ENCODE assay signal across 17 cellular contexts in genomic region chr5:1429066-1429465, GRCh38. TPM values are rescaled to one million over a fixed set of nuclear protein-coding genes. Genes with fewer than 3 reads are reported as not detected.
"Had no signal": no experiment of that assay in that cellular context is flagged by ENCODE, and none has a peak within 500 bp of the region (broad histone marks: within the 10 kb centered on the region; RNA-seq: fewer than 3 reads in every experiment).

No MANE protein-coding gene starts in this region.

- DNase-seq: activated CD4-positive, alpha-beta T cell treated with anti-CD3 and anti-CD28 coated beads, Interleukin-2, amount 10 ng/mL, durations not matched to agents 24 days and 14 days; activated CD8-positive, alpha-beta memory T cell treated with anti-CD3 and anti-CD28 coated beads, Interleukin-2, amount 50 U/mL, for 4 hours; activated CD8-positive, alpha-beta T cell treated with anti-CD3 and anti-CD28 coated beads, Interleukin-2, amount 10 ng/mL, durations not matched to agents 7 days and 5 days; activated naive CD4-positive, alpha-beta T cell; erythroblast; heart right ventricle; mammary epithelial cell; naive B cell; small intestine; testis had no signal

- H3K4me3 ChIP-seq: dorsolateral prefrontal cortex, gastroesophageal sphincter, heart right ventricle, testis, upper lobe of right lung had no signal

- H3K4me1 ChIP-seq: gastroesophageal sphincter, heart right ventricle, testis, upper lobe of right lung had no signal

- H3K27me3 ChIP-seq: heart right ventricle, neutrophil, testis, upper lobe of right lung had no signal

- H3K36me3 ChIP-seq: gastroesophageal sphincter, heart right ventricle, neutrophil, upper lobe of right lung had no signal

- H3K27ac ChIP-seq: dorsolateral prefrontal cortex, gastroesophageal sphincter, heart right ventricle, neutrophil, testis, upper lobe of right lung had no signal

- H3K9me3 ChIP-seq: testis had no signal

- FAIRE-seq: small intestine had no signal

- ATAC-seq: activated CD8-positive, alpha-beta T cell treated with anti-CD3 and anti-CD28 coated beads, Interleukin-2, amount 10 ng/mL, durations not matched to agents 7 days and 5 days; gastroesophageal sphincter; heart right ventricle; left lobe of liver; upper lobe of right lung; WTC11 had no signal

RNA-seq across cellular contexts. Expression of gene SLC6A3, which starts 16.2 kb away (rescaled TPM):
- total RNA-seq: activated CD4-positive, alpha-beta T cell treated with anti-CD3 and anti-CD28 coated beads, Interleukin-2, amount 10 ng/mL, durations not matched to agents 24 days and 14 days; activated CD8-positive, alpha-beta T cell treated with anti-CD3 and anti-CD28 coated beads, Interleukin-2, amount 10 ng/mL, durations not matched to agents 7 days and 5 days; gastroesophageal sphincter; left lobe of liver; mammary epithelial cell; mononuclear cell had no signal
- polyA plus RNA-seq: mammary epithelial cell had no signal
